Comparison of ENCODE assay signal across 33 cellular contexts in genomic region chr6:111943273-111943672, GRCh38.
"Had no signal": no experiment of that assay in that cellular context is flagged by ENCODE, and none has a peak within 500 bp of the region (broad histone marks: within the 10 kb centered on the region; RNA-seq: fewer than 3 reads in every experiment).

No MANE protein-coding gene starts in this region.

- H3K9me3 Mint-ChIP-seq: activated T-helper 17 cell treated with anti-CD3 and anti-CD28 coated beads, Interleukin-2, amount 50 U/mL, for 72 hours; central memory CD8-positive, alpha-beta T cell; dendritic cell treated with granulocyte-macrophage colony-stimulating factor and Interleukin-4, amounts not matched to agents 40 ng/mL and 50 ng/mL, for 4 days had no signal

- FAIRE-seq: astrocyte, bronchial epithelial cell, frontal cortex had no signal

- H3K27ac Mint-ChIP-seq: activated B cell treated with CpG ODN at 0.5 μM for 24 hours; activated CD8-positive, alpha-beta T cell treated with anti-CD3 and anti-CD28 coated beads for 36 hours; activated naive CD8-positive, alpha-beta T cell; activated T-helper 17 cell treated with anti-CD3 and anti-CD28 coated beads, Interleukin-2, amount 50 U/mL, for 72 hours; endodermal cell; T-helper 17 cell; T-helper 2 cell treated with Interferon-gamma antibody and Interleukin-4, amounts not matched to agents 5 μg/mL and 100 μg/mL, for 36 hours had no signal

- H3K4me1 Mint-ChIP-seq: activated B cell treated with CpG ODN at 0.5 μM for 24 hours; activated T-helper 17 cell treated with anti-CD3 and anti-CD28 coated beads, Interleukin-2, amount 50 U/mL, for 72 hours; central memory CD8-positive, alpha-beta T cell; T-helper 17 cell had no signal

- ATAC-seq: activated CD4-positive, CD25-positive, alpha-beta regulatory T cell treated with anti-CD3 and anti-CD28 coated beads, Interleukin-2, amount 50 U/mL, for 24 hours; activated CD8-positive, alpha-beta T cell treated with anti-CD3 and anti-CD28 coated beads for 36 hours; activated T-cell treated with anti-CD3 and anti-CD28 coated beads, Interleukin-2, amount 50 U/mL, for 4 hours; activated T-helper 17 cell treated with anti-CD3 and anti-CD28 coated beads, Interleukin-2, amount 50 U/mL, for 72 hours; esophagus mucosa; T-helper 17 cell had no signal

- H3K27me3 ChIP-seq: brain microvascular endothelial cell had no signal

- H3K4me3 Mint-ChIP-seq: activated B cell treated with CpG ODN at 0.5 μM for 24 hours; activated CD8-positive, alpha-beta T cell treated with anti-CD3 and anti-CD28 coated beads for 36 hours; activated naive CD8-positive, alpha-beta T cell; activated T-cell treated with anti-CD3 and anti-CD28 coated beads, Interleukin-2, amount 50 U/mL, for 4 hours; activated T-helper 17 cell treated with anti-CD3 and anti-CD28 coated beads, Interleukin-2, amount 50 U/mL, for 72 hours; central memory CD8-positive, alpha-beta T cell; dendritic cell treated with granulocyte-macrophage colony-stimulating factor and Interleukin-4, amounts not matched to agents 40 ng/mL and 50 ng/mL, for 4 days; endodermal cell; T-helper 17 cell; T-helper 2 cell treated with Interferon-gamma antibody and Interleukin-4, amounts not matched to agents 5 μg/mL and 100 μg/mL, for 36 hours had no signal

- H3K4me3 ChIP-seq: coronary artery, dorsolateral prefrontal cortex had no signal

- H3K36me3 ChIP-seq: brain microvascular endothelial cell, WERI-Rb-1 had no signal

- H3K27me3 Mint-ChIP-seq: activated CD8-positive, alpha-beta T cell treated with anti-CD3 and anti-CD28 coated beads for 36 hours; activated naive CD8-positive, alpha-beta T cell; activated T-helper 17 cell treated with anti-CD3 and anti-CD28 coated beads, Interleukin-2, amount 50 U/mL, for 72 hours; central memory CD8-positive, alpha-beta T cell; T-helper 17 cell had no signal

- H3K27ac ChIP-seq: brain microvascular endothelial cell, coronary artery, dorsolateral prefrontal cortex, WERI-Rb-1 had no signal

- DNase-seq: activated B cell treated with CpG ODN at 0.5 μM for 24 hours; activated CD4-positive, alpha-beta T cell treated with anti-CD3 and anti-CD28 coated beads for 48 hours; activated CD4-positive, alpha-beta T cell treated with anti-CD3 and anti-CD28 coated beads, Interleukin-2, amount 50 U/mL, for 1 hour; activated CD4-positive, alpha-beta T cell treated with anti-CD3 and anti-CD28 coated beads, Interleukin-2, amount 50 U/mL, for 48 hours; activated CD8-positive, alpha-beta memory T cell treated with anti-CD3 and anti-CD28 coated beads for 24 hours; activated CD8-positive, alpha-beta T cell treated with anti-CD3 and anti-CD28 coated beads for 36 hours; activated effector memory CD4-positive, alpha-beta T cell treated with Interleukin-2 at 50 U/mL for 16 hours; activated gamma-delta T cell treated with Interleukin-2 at 50 U/mL for 16 hours; activated naive CD4-positive, alpha-beta T cell treated with anti-CD3 and anti-CD28 coated beads, Interleukin-2, amount 50 U/mL, for 16 hours; activated naive CD4-positive, alpha-beta T cell treated with Interleukin-2 at 50 U/mL for 16 hours; activated T-cell treated with anti-CD3 and anti-CD28 coated beads, Interleukin-2, amount 50 U/mL, for 4 hours; amniotic stem cell; anterior cingulate cortex; brain microvascular endothelial cell; dorsolateral prefrontal cortex; effector memory CD4-positive, alpha-beta T cell; endodermal cell; foreskin fibroblast; head of caudate nucleus; T-helper 17 cell; T1000; WERI-Rb-1 had no signal
